ENCODE assay signal across 1 cellular context in the genomic region with DNA sequence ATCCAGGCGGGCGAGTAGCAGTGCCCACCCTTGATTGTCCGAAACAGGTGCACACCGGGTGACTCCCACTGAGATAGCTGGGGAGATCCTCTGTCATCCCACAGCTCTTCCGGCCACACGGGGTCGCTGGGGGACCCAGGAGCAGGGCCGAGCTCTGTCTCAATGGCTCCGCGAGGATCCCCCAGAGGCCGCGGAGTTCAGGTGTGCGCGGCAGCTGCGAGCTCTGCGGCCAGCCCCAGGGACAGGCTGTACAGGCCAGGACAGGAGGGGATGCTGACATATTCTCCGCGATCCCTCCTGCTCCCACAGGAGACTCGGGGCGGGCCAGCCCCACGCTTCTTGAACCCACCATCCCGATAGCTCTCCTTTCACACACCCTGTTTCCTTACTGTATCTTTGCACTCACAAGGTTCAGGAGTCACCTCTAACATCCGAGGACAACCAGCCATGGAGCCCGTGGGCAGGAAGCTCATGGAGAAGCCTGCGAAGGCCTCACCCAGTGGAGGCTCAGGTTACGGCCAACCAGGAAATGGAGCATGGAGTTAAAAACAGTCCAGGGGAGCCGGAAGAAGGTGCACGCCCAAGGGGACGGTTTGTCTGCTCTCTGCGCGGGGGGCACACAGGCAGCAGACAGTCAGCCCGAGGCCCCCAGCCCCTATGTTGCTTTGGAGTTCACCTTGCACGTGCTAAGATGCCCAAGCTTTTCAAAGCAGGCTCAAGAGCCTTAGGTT.
TF ChIP-seq lines count a peak whose summit lies in the region.

No MANE protein-coding gene starts in this region.

TF ChIP-seq in H1, 55 proteins besides CTCF, POLR2A, EP300 and RAD21 (continued from another document):
- TF ChIP-seq FOSL1 (IDR thresholded peaks at IDR 0.05; ENCODE audit: insufficient read depth, low read depth, low read length), result no peak
TF ChIP-seq in H1: peak in this region for 0.
